8 cellular contexts compared by ENCODE assay signal in genomic region chr15:89002281-89002761, GRCh38.
DNase-seq lines count a peak whose midpoint lies in the region; ATAC-seq and TF ChIP-seq lines count a peak whose summit lies in the region.

No MANE protein-coding gene starts in this region.

- DNase-seq in T-helper 17 cell (no peak), mesendoderm (no peak), cerebellar nuclear complex (lab: John Stamatoyannopoulos, UW) (no peak), RWPE1 (ENCODE audit: low spot score) (no peak)
- DNase-seq in activated T-cell treated with anti-CD3 and anti-CD28 coated beads, Interleukin-2, amount 50 U/mL, for 72 hours = no peak
- no peak for DNase-seq in activated CD8-positive, alpha-beta memory T cell treated with anti-CD3 and anti-CD28 coated beads, Interleukin-2, amount 10 ng/mL, durations not matched to agents 7 days and 5 days

- no peak overlapping the region for H4K5ac ChIP-seq in mesendoderm (ENCODE audit: low read length)

- H2BK5ac ChIP-seq in mesendoderm (ENCODE audit: low read length) = no peak overlapping the region

- no peak overlapping the region for H3K18ac ChIP-seq in mesendoderm (ENCODE audit: low read length)

- POLR2A ChIA-PET in RWPE1 (lab: Yijun Ruan, JAX; ENCODE audit: low non-redundant PET) = no interaction called here

- H2BK15ac ChIP-seq in mesendoderm (replicated peaks; ENCODE audit: low read depth) = no peak overlapping the region

- no peak overlapping the region for H3K9ac ChIP-seq in mesendoderm (ENCODE audit: low read length)

- peak overlapping the region; percentile 49 for H3K27ac Mint-ChIP-seq in T-helper 17 cell
- no peak overlapping the region for H3K27ac Mint-ChIP-seq in activated T-cell treated with anti-CD3 and anti-CD28 coated beads, Interleukin-2, amount 50 U/mL, for 72 hours
- H3K27ac Mint-ChIP-seq in activated CD8-positive, alpha-beta memory T cell treated with anti-CD3 and anti-CD28 coated beads, Interleukin-2, amount 10 ng/mL, durations not matched to agents 7 days and 5 days = no peak overlapping the region

- H3K27ac ChIP-seq in mesendoderm (ENCODE audit: low read depth, low read length) (no peak overlapping the region), RWPE1 (no peak overlapping the region)

- H2BK120ac ChIP-seq in mesendoderm (ENCODE audit: low read depth, low read length) = no peak overlapping the region

- no peak overlapping the region for H3K4me2 ChIP-seq in mesendoderm (ENCODE audit: low read length)

- no peaks in the 10 kb centered on the region for H3K36me3 ChIP-seq in mesendoderm (ENCODE audit: control insufficient read depth, insufficient read depth, low read length)

- H3K9me3 Mint-ChIP-seq in activated T-cell treated with anti-CD3 and anti-CD28 coated beads, Interleukin-2, amount 50 U/mL, for 72 hours = no peaks in the 10 kb centered on the region
- no peaks in the 10 kb centered on the region for H3K9me3 Mint-ChIP-seq in activated CD8-positive, alpha-beta memory T cell treated with anti-CD3 and anti-CD28 coated beads, Interleukin-2, amount 10 ng/mL, durations not matched to agents 7 days and 5 days (ENCODE audit: low read depth)

- H4K8ac ChIP-seq in mesendoderm (ENCODE audit: low read depth, low read length) = no peak overlapping the region

- no peak overlapping the region for H3K4me3 ChIP-seq in mesendoderm (ENCODE audit: low read length)

- H3K79me2 ChIP-seq in mesendoderm (ENCODE audit: control insufficient read depth, insufficient read depth, low read length) = no peaks in the 10 kb centered on the region

- no peak overlapping the region for H3K4ac ChIP-seq in mesendoderm (ENCODE audit: low read depth, low read length)

- H3K4me3 Mint-ChIP-seq in T-helper 17 cell = no peak overlapping the region
- H3K4me3 Mint-ChIP-seq in activated T-cell treated with anti-CD3 and anti-CD28 coated beads, Interleukin-2, amount 50 U/mL, for 72 hours = no peak overlapping the region
- H3K4me3 Mint-ChIP-seq in activated CD8-positive, alpha-beta memory T cell treated with anti-CD3 and anti-CD28 coated beads, Interleukin-2, amount 10 ng/mL, durations not matched to agents 7 days and 5 days = no peak overlapping the region

- no peak for TF ChIP-seq CTCF in RWPE1 (conservative IDR thresholded peaks at IDR 0.05; ENCODE audit: low read depth)

- H3K27me3 ChIP-seq in mesendoderm (ENCODE audit: insufficient read depth, low read length, poor library complexity) = no peaks in the 10 kb centered on the region

- H3K23ac ChIP-seq in mesendoderm (ENCODE audit: low read length) = no peak overlapping the region

- CTCF ChIA-PET in RWPE1 (lab: Yijun Ruan, JAX) = interaction anchor here (1.7 kb wide), 1 partner anchor 97 kb away, joined by 7 read pairs; no protein-coding TSS in a partner anchor
- CTCF ChIA-PET in activated CD8-positive, alpha-beta memory T cell treated with anti-CD3 and anti-CD28 coated beads, Interleukin-2, amount 10 ng/mL, durations not matched to agents 7 days and 5 days (lab: Charles Lee) = interaction anchor here (2.8 kb wide), 1 partner anchor 98 kb away, joined by 8 read pairs; no protein-coding TSS in a partner anchor

- no peaks in the 10 kb centered on the region for H3K79me1 ChIP-seq in mesendoderm (ENCODE audit: low read length)

- H3K56ac ChIP-seq in mesendoderm (ENCODE audit: low read length) = peak overlapping the region; percentile 30

- peaks cover 12% of the 10 kb centered on the region for H3K4me1 Mint-ChIP-seq in T-helper 17 cell
- H3K4me1 Mint-ChIP-seq in activated T-cell treated with anti-CD3 and anti-CD28 coated beads, Interleukin-2, amount 50 U/mL, for 72 hours (ENCODE audit: low read depth) = no peaks in the 10 kb centered on the region
- peaks cover 8% of the 10 kb centered on the region for H3K4me1 Mint-ChIP-seq in activated CD8-positive, alpha-beta memory T cell treated with anti-CD3 and anti-CD28 coated beads, Interleukin-2, amount 10 ng/mL, durations not matched to agents 7 days and 5 days

- peaks cover 32% of the 10 kb centered on the region for H3K27me3 Mint-ChIP-seq in T-helper 17 cell
- peaks cover 8% of the 10 kb centered on the region for H3K27me3 Mint-ChIP-seq in activated T-cell treated with anti-CD3 and anti-CD28 coated beads, Interleukin-2, amount 50 U/mL, for 72 hours (ENCODE audit: low read depth)
- H3K27me3 Mint-ChIP-seq in activated CD8-positive, alpha-beta memory T cell treated with anti-CD3 and anti-CD28 coated beads, Interleukin-2, amount 10 ng/mL, durations not matched to agents 7 days and 5 days = peaks cover 12% of the 10 kb centered on the region

- no CpG with 5 or more reads among the region's 5 CpGs for WGBS in mesendoderm (ENCODE audit: extremely low coverage, insufficient coverage, low lambda C conversion rate)

- H3K9me3 ChIP-seq in T-helper 17 cell (ENCODE audit: control insufficient read depth, low read length, poor library complexity, severe bottlenecking) = no peaks in the 10 kb centered on the region

- H3K36me3 Mint-ChIP-seq in T-helper 17 cell (ENCODE audit: low read depth) = peaks cover 3% of the 10 kb centered on the region
- H3K36me3 Mint-ChIP-seq in activated T-cell treated with anti-CD3 and anti-CD28 coated beads, Interleukin-2, amount 50 U/mL, for 72 hours (ENCODE audit: insufficient read depth in 2 of 2) = no peaks in the 10 kb centered on the region
- H3K36me3 Mint-ChIP-seq in activated CD8-positive, alpha-beta memory T cell treated with anti-CD3 and anti-CD28 coated beads, Interleukin-2, amount 10 ng/mL, durations not matched to agents 7 days and 5 days = no peaks in the 10 kb centered on the region

- H3K4me1 ChIP-seq in mesendoderm (ENCODE audit: control insufficient read depth, low read depth, low read length) = no peaks in the 10 kb centered on the region

- H2AK5ac ChIP-seq in mesendoderm (ENCODE audit: low read length) = no peak overlapping the region

- peak; percentile 97 for ATAC-seq in GM18511 (IDR thresholded peaks at IDR 0.05; ENCODE audit: unreplicated experiment)
- ATAC-seq in HG02798 (IDR thresholded peaks at IDR 0.05; ENCODE audit: poor library complexity, unreplicated experiment) = peak; percentile 87
- no peak for ATAC-seq in T-helper 17 cell
- no peak for ATAC-seq in activated T-cell treated with anti-CD3 and anti-CD28 coated beads, Interleukin-2, amount 50 U/mL, for 72 hours (replicated peaks in 1 of 2)
- no peak for ATAC-seq in activated CD8-positive, alpha-beta memory T cell treated with anti-CD3 and anti-CD28 coated beads, Interleukin-2, amount 10 ng/mL, durations not matched to agents 7 days and 5 days

Comparison
In these comparisons a context has a peak if more than half of its experiments do, and no peak if none do; other contexts are left out.
1. ATAC-seq: peak in GM18511 (single experiment) and HG02798 (single experiment); none in T-helper 17 cell (single experiment), activated T-cell treated with anti-CD3 and anti-CD28 coated beads, Interleukin-2, amount 50 U/mL, for 72 hours (0 of 2) and activated CD8-positive, alpha-beta memory T cell treated with anti-CD3 and anti-CD28 coated beads, Interleukin-2, amount 10 ng/mL, durations not matched to agents 7 days and 5 days (single experiment).